ENCODE assay signal across 24 cellular contexts in the genomic region with DNA sequence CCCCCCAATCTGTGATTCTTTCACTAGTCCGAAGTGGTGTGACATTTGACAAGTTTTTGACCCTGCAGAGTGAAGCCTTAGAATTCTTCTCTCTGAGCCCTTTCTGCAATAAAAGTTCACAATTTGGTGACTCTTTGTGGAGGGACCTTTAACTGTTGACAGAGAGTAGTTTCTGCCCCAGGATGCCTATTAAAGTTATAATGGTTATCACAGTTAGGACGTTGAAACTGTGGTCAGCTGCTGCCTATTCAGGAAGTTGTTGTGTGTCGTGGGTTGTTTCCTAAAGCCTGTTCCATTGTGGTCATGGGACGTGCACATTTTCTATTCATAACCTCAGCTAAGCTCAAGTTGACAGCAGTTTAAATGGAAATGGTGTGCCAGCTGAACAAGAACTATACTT.
DNase-seq lines count a peak whose midpoint lies in the region; ATAC-seq and TF ChIP-seq lines count a peak whose summit lies in the region.
"Had no signal": no experiment of that assay in that cellular context is flagged by ENCODE, and none has a peak within 500 bp of the region (broad histone marks: within the 10 kb centered on the region; RNA-seq: fewer than 3 reads in every experiment).

No MANE protein-coding gene starts in this region.

- peak overlapping the region; percentile 60 to 89 (median 70) for H3K4me2 ChIP-seq in BLaER1 treated with 17β-estradiol and CSF1 and Interleukin-3, amounts not matched to agents 10 nM and 100 nM
- peak overlapping the region; percentile 91 for H3K4me2 ChIP-seq in MM.1S (ENCODE audit: low read depth, low read length)
- H3K4me2 ChIP-seq: A549, neural progenitor cell had no signal

- peaks cover 43% of the 10 kb centered on the region for H3F3A ChIP-seq in MM.1S (ENCODE audit: insufficient read depth, low read length)

- H2AFZ ChIP-seq in MM.1S (ENCODE audit: low read length): peak overlapping the region; percentile 40

- TF ChIP-seq CTCF in MM.1S (IDR thresholded peaks at IDR 0.05; ENCODE audit: low read length) (no peak), GM20000 (IDR thresholded peaks at IDR 0.05; ENCODE audit: extremely low read depth, missing control alignments) (no peak)

- H3K36me3 ChIP-seq in BLaER1 treated with 17β-estradiol and CSF1 and Interleukin-3, amounts not matched to agents 10 nM and 100 nM: no peaks in the 10 kb centered on the region
- H3K36me3 ChIP-seq in MM.1S (replicated peaks; ENCODE audit: insufficient read depth, low read length): no peaks in the 10 kb centered on the region
- H3K36me3 ChIP-seq: adrenal gland, HAP-1, neural progenitor cell had no signal

- no peak overlapping the region for H3K27ac ChIP-seq in BLaER1 treated with 17β-estradiol and CSF1 and Interleukin-3, amounts not matched to agents 10 nM and 100 nM
- peak overlapping the region; percentile 98 for H3K27ac ChIP-seq in MM.1S (ENCODE audit: low read length)
- H3K27ac ChIP-seq: A549, adrenal gland, neural progenitor cell, psoas muscle had no signal

- no peaks in the 10 kb centered on the region for H3K9me2 ChIP-seq in MM.1S (replicated peaks; ENCODE audit: insufficient read depth, low read length)

- no peak for ATAC-seq in HG02588 (IDR thresholded peaks at IDR 0.05; ENCODE audit: unreplicated experiment)
- no peak for ATAC-seq in HG02870 (IDR thresholded peaks at IDR 0.05; ENCODE audit: unreplicated experiment)
- ATAC-seq: A549, left ventricle myocardium superior, psoas muscle, SK-N-SH treated with all-trans-retinoic acid at 6 μM for 48 hours had no signal

- peaks cover 18 to 35% (median 24%) of the 10 kb centered on the region in 10 experiments for H3K4me1 ChIP-seq in BLaER1 treated with 17β-estradiol and CSF1 and Interleukin-3, amounts not matched to agents 10 nM and 100 nM
- peaks cover 46% of the 10 kb centered on the region for H3K4me1 ChIP-seq in MM.1S (ENCODE audit: low read length)
- H3K4me1 ChIP-seq: A549, adrenal gland, psoas muscle had no signal

- H3K9me3 ChIP-seq in BLaER1 treated with 17β-estradiol and CSF1 and Interleukin-3, amounts not matched to agents 10 nM and 100 nM (replicated peaks in 1 of 11): peaks cover 7 to 18% (median 16%) of the 10 kb centered on the region in 11 experiments; a peak in 17 of 22 replicates
- no peaks in the 10 kb centered on the region for H3K9me3 ChIP-seq in MM.1S (replicated peaks; ENCODE audit: insufficient read depth, low read length)
- H3K9me3 ChIP-seq: A549, adrenal gland, HAP-1, psoas muscle had no signal

- H3K79me2 ChIP-seq in MM.1S (ENCODE audit: low read length): no peaks in the 10 kb centered on the region

- DNase-seq in MM.1S (peak; percentile 91), RPMI8226 (peak; percentile 22), lung microvascular endothelial cell (ENCODE audit: low read depth in 2 of 2) (peak; percentile 60 to 76), NCI-H187 treated with DMSO at 0.1 percent for 48 hours (lab: John Stamatoyannopoulos, UW) (no peak), GM20000 (ENCODE audit: low spot score) (no peak)
- DNase-seq: activated CD4-positive, alpha-beta T cell treated with anti-CD3 and anti-CD28 coated beads, Interleukin-2, amount 10 ng/mL, durations not matched to agents 7 days and 5 days; activated naive CD4-positive, alpha-beta T cell treated with Interleukin-2 at 50 U/mL for 16 hours; activated T-cell treated with anti-CD3 and anti-CD28 coated beads, Interleukin-2, amount 50 U/mL, for 48 hours; adrenal gland; IMR-90; islet precursor cell; left ventricle myocardium superior; NCI-H1694; NCI-H2171; NCI-H510A treated with DMSO at 0.1 percent for 48 hours; NK-92 treated with Interleukin-12 subunit alpha and Interleukin-12 subunit beta, amount 100 ng/mL, for 24 hours; psoas muscle had no signal

- H3K9ac ChIP-seq in BLaER1 treated with 17β-estradiol and CSF1 and Interleukin-3, amounts not matched to agents 10 nM and 100 nM: no peak overlapping the region
- H3K9ac ChIP-seq in MM.1S (ENCODE audit: low read length): peak overlapping the region; percentile 71
- H3K9ac ChIP-seq: neural progenitor cell had no signal

- H3K27me3 ChIP-seq in BLaER1 treated with 17β-estradiol and CSF1 and Interleukin-3, amounts not matched to agents 10 nM and 100 nM: peaks cover 0 to 80% (median 0%) of the 10 kb centered on the region in 11 experiments; a peak in 8 of 22 replicates
- H3K27me3 ChIP-seq in MM.1S (replicated peaks; ENCODE audit: insufficient read depth, low read length): no peaks in the 10 kb centered on the region
- H3K27me3 ChIP-seq: adrenal gland, neural progenitor cell had no signal

- peaks cover 0 to 6% (median 0%) of the 10 kb centered on the region in 11 experiments; a peak in 4 of 22 replicates for H4K20me1 ChIP-seq in BLaER1 treated with 17β-estradiol and CSF1 and Interleukin-3, amounts not matched to agents 10 nM and 100 nM
- H4K20me1 ChIP-seq in MM.1S (ENCODE audit: insufficient read depth, low read length): no peaks in the 10 kb centered on the region

- H3K4me3 ChIP-seq in BLaER1 treated with 17β-estradiol and CSF1 and Interleukin-3, amounts not matched to agents 10 nM and 100 nM: no peak overlapping the region; a peak in 1 of 20 replicates
- peak overlapping the region; percentile 33; the same call in 1 of the 2 replicates for H3K4me3 ChIP-seq in MM.1S (ENCODE audit: low read length)
- H3K4me3 ChIP-seq: A549, adrenal gland, HAP-1, neural progenitor cell, psoas muscle had no signal

Comparison
In these comparisons a context has a peak if more than half of its experiments do, and no peak if none do; other contexts are left out.
1. DNase-seq: peak in MM.1S (single experiment), RPMI8226 (single experiment) and lung microvascular endothelial cell (2 of 2); none in NCI-H187 treated with DMSO at 0.1 percent for 48 hours (single experiment) and GM20000 (single experiment).